In genomic region chr11:71075116-71075720, GRCh38 we compare ENCODE assay signal across 22 cellular contexts.
"Had no signal": no experiment of that assay in that cellular context is flagged by ENCODE, and none has a peak within 500 bp of the region (broad histone marks: within the 10 kb centered on the region; RNA-seq: fewer than 3 reads in every experiment).

No MANE protein-coding gene starts in this region.

- H3K9me3 Mint-ChIP-seq: dendritic cell treated with granulocyte-macrophage colony-stimulating factor and Interleukin-4, amounts not matched to agents 40 ng/mL and 50 ng/mL, for 4 days; effector memory CD8-positive, alpha-beta T cell had no signal

- H3K4me3 ChIP-seq: coronary artery, esophagus squamous epithelium, gastrocnemius medialis, heart right ventricle, left lung, lower lobe of right lung, mucosa of descending colon had no signal

- H3K27me3 ChIP-seq: gastrocnemius medialis, left lung had no signal

- H3K4me1 ChIP-seq: esophagus squamous epithelium, gastrocnemius medialis, heart right ventricle, left lung, lower lobe of right lung had no signal

- H3K9me3 ChIP-seq: esophagus squamous epithelium, gastrocnemius medialis, left lung, lower lobe of right lung, mucosa of descending colon had no signal

- H3K27ac ChIP-seq: coronary artery, epithelial cell of prostate, esophagus squamous epithelium, gastrocnemius medialis, heart right ventricle, left lung, lower lobe of right lung had no signal

- H3K4me3 Mint-ChIP-seq: dendritic cell treated with granulocyte-macrophage colony-stimulating factor and Interleukin-4, amounts not matched to agents 40 ng/mL and 50 ng/mL, for 4 days; effector memory CD8-positive, alpha-beta T cell; endodermal cell; mesothelial cell of epicardium; naive B cell had no signal

- H3K4me1 Mint-ChIP-seq: endodermal cell, mesothelial cell of epicardium had no signal

- H3K36me3 ChIP-seq: esophagus squamous epithelium, gastrocnemius medialis, heart right ventricle, left lung, lower lobe of right lung had no signal

- H3K27ac Mint-ChIP-seq: dendritic cell treated with granulocyte-macrophage colony-stimulating factor and Interleukin-4, amounts not matched to agents 40 ng/mL and 50 ng/mL, for 4 days; effector memory CD8-positive, alpha-beta T cell; endodermal cell; mesothelial cell of epicardium; naive B cell had no signal

- H3K27me3 Mint-ChIP-seq: dendritic cell treated with granulocyte-macrophage colony-stimulating factor and Interleukin-4, amounts not matched to agents 40 ng/mL and 50 ng/mL, for 4 days had no signal

- DNase-seq: effector CD8-positive, alpha-beta T cell; effector memory CD8-positive, alpha-beta T cell; endodermal cell; erythroblast; esophagus squamous epithelium; foreskin fibroblast; foreskin melanocyte; gastrocnemius medialis; glutamatergic neuron; head of caudate nucleus; heart right ventricle; hippocampal formation; left cardiac atrium; left lung; left ventricle myocardium superior; lower lobe of right lung; mucosa of descending colon; naive B cell had no signal

- H3K36me3 Mint-ChIP-seq: mesothelial cell of epicardium, naive B cell had no signal
